In the genomic region with DNA sequence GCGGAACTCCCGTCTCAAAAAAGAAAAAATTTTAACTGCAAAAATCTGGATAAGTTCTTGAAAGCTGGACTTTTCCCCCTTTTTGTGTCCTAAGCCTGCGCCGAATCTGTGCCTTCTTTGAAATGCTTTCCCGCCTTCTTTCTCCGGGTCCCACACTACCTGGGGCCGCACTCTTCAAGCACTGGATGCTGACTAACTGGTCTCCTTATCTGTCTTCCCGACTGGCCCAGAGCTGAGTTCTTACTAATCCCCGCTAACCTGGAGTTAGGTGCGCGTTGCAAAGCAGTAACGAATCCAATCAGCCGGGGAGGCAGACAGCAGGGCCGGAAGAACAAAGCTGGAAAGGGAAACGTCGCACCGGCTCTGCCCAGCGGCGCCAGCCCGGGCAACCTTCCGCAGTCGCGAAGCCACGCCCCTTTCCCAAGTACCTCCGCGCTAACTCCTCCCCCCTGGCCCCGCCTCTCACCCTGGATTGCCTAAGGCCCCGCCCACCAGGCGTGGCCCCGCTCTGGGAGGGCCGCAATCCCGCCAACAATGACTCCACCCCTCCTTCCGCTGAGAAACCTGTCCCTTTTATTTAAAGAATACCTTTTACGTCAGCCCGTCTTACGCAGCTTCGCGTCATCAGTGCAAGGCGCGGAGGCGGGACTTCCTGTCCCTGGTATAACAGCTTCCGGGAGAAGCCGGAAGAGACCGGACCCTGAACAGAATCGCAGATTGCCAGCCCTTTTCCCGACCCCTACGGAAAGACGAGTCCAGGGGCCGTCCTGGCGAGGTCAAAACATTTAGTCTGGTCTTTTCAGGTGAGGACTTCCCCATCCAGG, we compare ENCODE assay signal across 8 cellular contexts. TPM values are rescaled to one million over a fixed set of nuclear protein-coding genes. Genes with fewer than 3 reads are reported as not detected.
DNase-seq lines count a peak whose midpoint lies in the region; ATAC-seq and TF ChIP-seq lines count a peak whose summit lies in the region.

A gene (plus strand): TSS at position 666 of the 824 bp plus-strand sequence. CDS start 737 bp downstream, outside the sequence.

- H3K4me1 ChIP-seq in spleen = peaks cover 21 to 77% (median 46%) of the 10 kb centered on the region in 6 donors

- peaks cover 0 to 53% (median 41%) of the 10 kb centered on the region in 6 donors for H3K36me3 ChIP-seq in spleen

- peak in 2 of 11 experiments; percentile 32 for TF ChIP-seq CTCF in spleen (IDR thresholded peaks at IDR 0.05 in 8 of 11, conservative IDR thresholded peaks at IDR 0.05 in 3 of 11)

- 0 to 1% (median 0%) methylated on average over 38 to 50 of the region's 50 CpGs for WGBS in spleen, 5 donors

- TF ChIP-seq POLR2A in spleen (IDR thresholded peaks at IDR 0.05) = peak in 1 of 3 donors; percentile 65

- H3K27me3 ChIP-seq in spleen (replicated peaks in 1 of 7) = no peaks in the 10 kb centered on the region

- peak; percentile 88 for ATAC-seq in GM19023 (IDR thresholded peaks at IDR 0.05; ENCODE audit: unreplicated experiment)
- peak; percentile 89 for ATAC-seq in HG03280 (IDR thresholded peaks at IDR 0.05; ENCODE audit: unreplicated experiment)

- no peaks in the 10 kb centered on the region for H3K9me3 ChIP-seq in spleen

- peak; percentile 100 for DNase-seq in AG08396 (ENCODE audit: low spot score)
- peak; percentile 99 for DNase-seq in NCI-H345 treated with DMSO at 0.1 percent for 48 hours (lab: John Stamatoyannopoulos, UW; ENCODE audit: unreplicated experiment)
- DNase-seq in activated CD4-positive, CD25-positive, alpha-beta regulatory T cell (lab: John Stamatoyannopoulos, UW) = peak; percentile 96 to 99 (median 98)
- peak; percentile 100 for DNase-seq in central memory CD4-positive, alpha-beta T cell
- DNase-seq in inferior parietal cortex (ENCODE audit: extremely low spot score) = peak; percentile 99
- peak; percentile 99 for DNase-seq in spleen

- peak within 1 kb of the TSS; percentile 66 to 83 (median 79) for H3K4me3 ChIP-seq in spleen

- peak within 1 kb of the TSS; percentile 96 to 100 (median 98) for H3K27ac ChIP-seq in spleen

- intact Hi-C loops in spleen (cut with DNase I; ENCODE audit: low total_unique reads) = no loop called here

RNA-seq across cellular contexts. Expression of the gene that starts here (rescaled TPM):
- 10 to 100 TPM; 41.9 to 59.0 (median 43.8) TPM for total RNA-seq in spleen
- 10 to 100 TPM; 26.8 to 49.4 (median 43.1) TPM for polyA plus RNA-seq in spleen

Comparison
In these comparisons a context has a peak if more than half of its experiments do, and no peak if none do; other contexts are left out.
1. Peak in every context shown above with its lines: DNase-seq, ATAC-seq, H3K4me3 ChIP-seq and H3K27ac ChIP-seq.